In the genomic region with DNA sequence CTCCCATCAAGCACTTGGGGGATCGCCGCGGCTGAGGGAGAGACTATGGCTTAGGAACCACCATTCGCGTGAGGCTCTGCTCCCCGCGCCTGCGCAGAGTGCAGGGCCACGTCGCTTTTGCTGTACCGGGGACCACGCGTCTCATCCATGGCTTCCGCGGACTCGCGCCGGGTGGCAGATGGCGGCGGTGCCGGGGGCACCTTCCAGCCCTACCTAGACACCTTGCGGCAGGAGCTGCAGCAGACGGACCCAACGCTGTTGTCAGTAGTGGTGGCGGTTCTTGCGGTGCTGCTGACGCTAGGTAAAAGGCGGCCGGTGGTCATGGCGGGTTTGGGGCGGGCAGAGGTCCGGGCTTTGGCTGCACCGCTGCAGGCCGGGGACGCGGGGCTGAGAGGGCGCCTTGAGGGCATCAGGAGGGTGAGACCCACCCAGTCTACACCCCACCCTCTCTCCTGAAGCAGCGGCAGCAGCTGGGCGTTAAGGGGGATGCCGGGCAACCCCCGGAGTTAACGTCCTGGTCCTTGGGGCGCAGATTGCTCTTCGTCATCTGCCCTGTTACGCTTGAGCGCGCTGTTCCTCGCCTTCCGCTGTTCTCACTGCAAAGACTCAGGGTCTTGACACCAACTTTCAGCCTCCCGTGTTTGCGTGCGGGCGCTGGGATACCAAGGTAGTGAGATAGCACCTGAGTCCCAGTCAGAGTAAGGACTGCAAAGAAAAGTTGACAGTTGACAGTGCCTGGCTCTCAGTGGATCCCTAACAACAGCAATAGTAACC, we compare ENCODE assay signal across 1 cellular context.
TF ChIP-seq lines count a peak whose summit lies in the region.

A gene with protein sequence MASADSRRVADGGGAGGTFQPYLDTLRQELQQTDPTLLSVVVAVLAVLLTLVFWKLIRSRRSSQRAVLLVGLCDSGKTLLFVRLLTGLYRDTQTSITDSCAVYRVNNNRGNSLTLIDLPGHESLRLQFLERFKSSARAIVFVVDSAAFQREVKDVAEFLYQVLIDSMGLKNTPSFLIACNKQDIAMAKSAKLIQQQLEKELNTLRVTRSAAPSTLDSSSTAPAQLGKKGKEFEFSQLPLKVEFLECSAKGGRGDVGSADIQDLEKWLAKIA (plus strand): TSS at position 114 of the 774 bp plus-strand sequence. CDS start 34 bp downstream, at position 148.

TF ChIP-seq in K562, 482 proteins besides CTCF, POLR2A, EP300 and RAD21 (continued from another document and continues in another):
- no peak for TF ChIP-seq ESRRA (IDR thresholded peaks at IDR 0.05; ENCODE audit: borderline replicate concordance, low read depth)
- no peak for TF ChIP-seq HDAC6 (IDR thresholded peaks at IDR 0.05; ENCODE audit: low read depth, low read length)
- no peak for TF ChIP-seq TAF15 (IDR thresholded peaks at IDR 0.05; ENCODE audit: low read depth, low read length)
- TF ChIP-seq BCOR (IDR thresholded peaks at IDR 0.05): no peak
- no peak for TF ChIP-seq CBFB (CRISPR knock-in tag; IDR thresholded peaks at IDR 0.05)
- TF ChIP-seq ZNF583 (CRISPR knock-in tag; IDR thresholded peaks at IDR 0.05): no peak
- TF ChIP-seq, protein P1, sequence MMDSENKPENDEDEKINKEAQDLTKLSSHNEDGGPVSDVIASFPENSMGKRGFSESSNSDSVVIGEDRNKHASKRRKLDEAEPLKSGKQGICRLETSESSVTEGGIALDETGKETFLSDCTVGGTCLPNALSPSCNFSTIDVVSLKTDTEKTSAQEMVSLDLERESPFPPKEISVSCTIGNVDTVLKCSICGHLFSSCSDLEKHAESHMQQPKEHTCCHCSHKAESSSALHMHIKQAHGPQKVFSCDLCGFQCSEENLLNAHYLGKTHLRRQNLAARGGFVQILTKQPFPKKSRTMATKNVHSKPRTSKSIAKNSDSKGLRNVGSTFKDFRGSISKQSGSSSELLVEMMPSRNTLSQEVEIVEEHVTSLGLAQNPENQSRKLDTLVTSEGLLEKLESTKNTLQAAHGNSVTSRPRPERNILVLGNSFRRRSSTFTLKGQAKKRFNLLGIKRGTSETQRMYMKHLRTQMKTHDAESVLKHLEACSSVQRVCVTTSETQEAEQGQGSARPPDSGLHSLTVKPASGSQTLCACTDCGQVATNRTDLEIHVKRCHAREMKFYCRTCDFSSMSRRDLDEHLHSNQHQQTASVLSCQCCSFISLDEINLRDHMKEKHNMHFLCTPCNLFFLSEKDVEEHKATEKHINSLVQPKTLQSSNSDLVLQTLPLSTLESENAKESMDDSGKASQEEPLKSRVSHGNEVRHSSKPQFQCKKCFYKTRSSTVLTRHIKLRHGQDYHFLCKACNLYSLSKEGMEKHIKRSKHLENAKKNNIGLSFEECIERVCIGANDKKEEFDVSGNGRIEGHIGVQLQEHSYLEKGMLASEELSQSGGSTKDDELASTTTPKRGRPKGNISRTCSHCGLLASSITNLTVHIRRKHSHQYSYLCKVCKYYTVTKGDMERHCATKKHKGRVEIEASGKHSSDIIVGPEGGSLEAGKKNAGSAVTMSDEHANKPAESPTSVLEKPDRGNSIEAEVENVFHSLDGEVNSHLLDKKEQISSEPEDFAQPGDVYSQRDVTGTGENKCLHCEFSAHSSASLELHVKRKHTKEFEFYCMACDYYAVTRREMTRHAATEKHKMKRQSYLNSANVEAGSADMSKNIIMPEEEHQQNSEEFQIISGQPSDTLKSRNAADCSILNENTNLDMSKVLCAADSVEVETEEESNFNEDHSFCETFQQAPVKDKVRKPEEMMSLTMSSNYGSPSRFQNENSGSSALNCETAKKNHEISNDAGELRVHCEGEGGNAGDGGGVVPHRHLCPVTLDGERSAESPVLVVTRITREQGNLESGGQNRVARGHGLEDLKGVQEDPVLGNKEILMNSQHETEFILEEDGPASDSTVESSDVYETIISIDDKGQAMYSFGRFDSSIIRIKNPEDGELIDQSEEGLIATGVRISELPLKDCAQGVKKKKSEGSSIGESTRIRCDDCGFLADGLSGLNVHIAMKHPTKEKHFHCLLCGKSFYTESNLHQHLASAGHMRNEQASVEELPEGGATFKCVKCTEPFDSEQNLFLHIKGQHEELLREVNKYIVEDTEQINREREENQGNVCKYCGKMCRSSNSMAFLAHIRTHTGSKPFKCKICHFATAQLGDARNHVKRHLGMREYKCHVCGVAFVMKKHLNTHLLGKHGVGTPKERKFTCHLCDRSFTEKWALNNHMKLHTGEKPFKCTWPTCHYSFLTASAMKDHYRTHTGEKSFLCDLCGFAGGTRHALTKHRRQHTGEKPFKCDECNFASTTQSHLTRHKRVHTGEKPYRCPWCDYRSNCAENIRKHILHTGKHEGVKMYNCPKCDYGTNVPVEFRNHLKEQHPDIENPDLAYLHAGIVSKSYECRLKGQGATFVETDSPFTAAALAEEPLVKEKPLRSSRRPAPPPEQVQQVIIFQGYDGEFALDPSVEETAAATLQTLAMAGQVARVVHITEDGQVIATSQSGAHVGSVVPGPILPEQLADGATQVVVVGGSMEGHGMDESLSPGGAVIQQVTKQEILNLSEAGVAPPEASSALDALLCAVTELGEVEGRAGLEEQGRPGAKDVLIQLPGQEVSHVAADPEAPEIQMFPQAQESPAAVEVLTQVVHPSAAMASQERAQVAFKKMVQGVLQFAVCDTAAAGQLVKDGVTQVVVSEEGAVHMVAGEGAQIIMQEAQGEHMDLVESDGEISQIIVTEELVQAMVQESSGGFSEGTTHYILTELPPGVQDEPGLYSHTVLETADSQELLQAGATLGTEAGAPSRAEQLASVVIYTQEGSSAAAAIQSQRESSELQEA (IDR thresholded peaks at IDR 0.05; ENCODE audit: low read depth): no peak
- TF ChIP-seq FOS (IDR thresholded peaks at IDR 0.05; ENCODE audit: extremely low read depth, insufficient read length): no peak
- TF ChIP-seq ZNF644 (tag; IDR thresholded peaks at IDR 0.05; ENCODE audit: low read depth): no peak
- no peak for TF ChIP-seq PHF21A (IDR thresholded peaks at IDR 0.05; ENCODE audit: borderline replicate concordance, low read depth)
- TF ChIP-seq MTF1 (CRISPR knock-in tag; IDR thresholded peaks at IDR 0.05; ENCODE audit: borderline replicate concordance): no peak
- TF ChIP-seq ELF1 (tag; IDR thresholded peaks at IDR 0.05): no peak
- TF ChIP-seq, protein P2, sequence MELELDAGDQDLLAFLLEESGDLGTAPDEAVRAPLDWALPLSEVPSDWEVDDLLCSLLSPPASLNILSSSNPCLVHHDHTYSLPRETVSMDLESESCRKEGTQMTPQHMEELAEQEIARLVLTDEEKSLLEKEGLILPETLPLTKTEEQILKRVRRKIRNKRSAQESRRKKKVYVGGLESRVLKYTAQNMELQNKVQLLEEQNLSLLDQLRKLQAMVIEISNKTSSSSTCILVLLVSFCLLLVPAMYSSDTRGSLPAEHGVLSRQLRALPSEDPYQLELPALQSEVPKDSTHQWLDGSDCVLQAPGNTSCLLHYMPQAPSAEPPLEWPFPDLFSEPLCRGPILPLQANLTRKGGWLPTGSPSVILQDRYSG (tag; conservative IDR thresholded peaks at IDR 0.05; ENCODE audit: low read depth): no peak
- TF ChIP-seq, protein P3, sequence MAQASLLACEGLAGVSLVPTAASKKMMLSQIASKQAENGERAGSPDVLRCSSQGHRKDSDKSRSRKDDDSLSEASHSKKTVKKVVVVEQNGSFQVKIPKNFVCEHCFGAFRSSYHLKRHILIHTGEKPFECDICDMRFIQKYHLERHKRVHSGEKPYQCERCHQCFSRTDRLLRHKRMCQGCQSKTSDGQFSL (CRISPR knock-in tag; IDR thresholded peaks at IDR 0.05): no peak
- TF ChIP-seq, protein P3 (tag; IDR thresholded peaks at IDR 0.05): no peak
- TF ChIP-seq TRIM28 (IDR thresholded peaks at IDR 0.05): no peak
- TF ChIP-seq JUNB (CRISPR knock-in tag; conservative IDR thresholded peaks at IDR 0.05): no peak
- no peak for TF ChIP-seq CHD1 (IDR thresholded peaks at IDR 0.05; ENCODE audit: low read length)
- TF ChIP-seq POLR3A (IDR thresholded peaks at IDR 0.05; ENCODE audit: borderline replicate concordance, extremely low read depth, insufficient read depth, insufficient read length): no peak
- no peak for TF ChIP-seq NCOR1 (IDR thresholded peaks at IDR 0.05)
- no peak for TF ChIP-seq TCF7 (IDR thresholded peaks at IDR 0.05; ENCODE audit: borderline replicate concordance)
- no peak for TF ChIP-seq ZNF778 (CRISPR knock-in tag; IDR thresholded peaks at IDR 0.05)
- no peak for TF ChIP-seq DNMT1 (IDR thresholded peaks at IDR 0.05)
- TF ChIP-seq RCOR1 (IDR thresholded peaks at IDR 0.05; ENCODE audit: borderline replicate concordance in 1 of 2, low read depth in 2 of 2, low read length in 2 of 2): 0 out of 4 replicates have a peak, but pooled peaks of 1 of the 2 experiments have one; percentile 29
- no peak for TF ChIP-seq PURB (CRISPR knock-in tag; IDR thresholded peaks at IDR 0.05; ENCODE audit: low read depth)
- TF ChIP-seq, protein P4, sequence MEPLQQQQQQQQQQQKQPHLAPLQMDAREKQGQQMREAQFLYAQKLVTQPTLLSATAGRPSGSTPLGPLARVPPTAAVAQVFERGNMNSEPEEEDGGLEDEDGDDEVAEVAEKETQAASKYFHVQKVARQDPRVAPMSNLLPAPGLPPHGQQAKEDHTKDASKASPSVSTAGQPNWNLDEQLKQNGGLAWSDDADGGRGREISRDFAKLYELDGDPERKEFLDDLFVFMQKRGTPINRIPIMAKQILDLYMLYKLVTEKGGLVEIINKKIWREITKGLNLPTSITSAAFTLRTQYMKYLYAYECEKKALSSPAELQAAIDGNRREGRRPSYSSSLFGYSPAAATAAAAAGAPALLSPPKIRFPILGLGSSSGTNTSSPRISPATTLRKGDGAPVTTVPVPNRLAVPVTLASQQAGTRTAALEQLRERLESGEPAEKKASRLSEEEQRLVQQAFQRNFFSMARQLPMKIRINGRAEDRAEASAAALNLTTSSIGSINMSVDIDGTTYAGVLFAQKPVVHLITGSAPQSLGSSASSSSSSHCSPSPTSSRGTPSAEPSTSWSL (CRISPR knock-in tag; IDR thresholded peaks at IDR 0.05; ENCODE audit: borderline replicate concordance): no peak
- no peak for TF ChIP-seq HIVEP1 (CRISPR knock-in tag; IDR thresholded peaks at IDR 0.05)
- no peak for TF ChIP-seq TSC22D4 (tag; IDR thresholded peaks at IDR 0.05)
- TF ChIP-seq HDGF (IDR thresholded peaks at IDR 0.05): no peak
- TF ChIP-seq, protein P5, sequence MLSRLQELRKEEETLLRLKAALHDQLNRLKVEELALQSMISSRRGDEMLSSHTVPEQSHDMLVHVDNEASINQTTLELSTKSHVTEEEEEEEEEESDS (CRISPR knock-in tag; IDR thresholded peaks at IDR 0.05): no peak
- TF ChIP-seq, protein P6, sequence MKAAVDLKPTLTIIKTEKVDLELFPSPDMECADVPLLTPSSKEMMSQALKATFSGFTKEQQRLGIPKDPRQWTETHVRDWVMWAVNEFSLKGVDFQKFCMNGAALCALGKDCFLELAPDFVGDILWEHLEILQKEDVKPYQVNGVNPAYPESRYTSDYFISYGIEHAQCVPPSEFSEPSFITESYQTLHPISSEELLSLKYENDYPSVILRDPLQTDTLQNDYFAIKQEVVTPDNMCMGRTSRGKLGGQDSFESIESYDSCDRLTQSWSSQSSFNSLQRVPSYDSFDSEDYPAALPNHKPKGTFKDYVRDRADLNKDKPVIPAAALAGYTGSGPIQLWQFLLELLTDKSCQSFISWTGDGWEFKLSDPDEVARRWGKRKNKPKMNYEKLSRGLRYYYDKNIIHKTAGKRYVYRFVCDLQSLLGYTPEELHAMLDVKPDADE (conservative IDR thresholded peaks at IDR 0.05; ENCODE audit: control insufficient read depth, low read depth, low read length): peak; percentile 50
- TF ChIP-seq BRCA1 (IDR thresholded peaks at IDR 0.05): no peak
- no peak for TF ChIP-seq BRCA1 (CRISPR knock-in tag; IDR thresholded peaks at IDR 0.05)
- no peak for TF ChIP-seq NR2C2 (CRISPR knock-in tag; IDR thresholded peaks at IDR 0.05)
- peak; percentile 36; the same call in 1 of the 2 replicates for TF ChIP-seq NR2C2 (tag; IDR thresholded peaks at IDR 0.05)
- TF ChIP-seq RFX1 (IDR thresholded peaks at IDR 0.05): no peak
- no peak for TF ChIP-seq PHTF2 (CRISPR knock-in tag; IDR thresholded peaks at IDR 0.05)
- no peak for TF ChIP-seq NR2F6 (CRISPR knock-in tag; IDR thresholded peaks at IDR 0.05)
- TF ChIP-seq, protein P7, sequence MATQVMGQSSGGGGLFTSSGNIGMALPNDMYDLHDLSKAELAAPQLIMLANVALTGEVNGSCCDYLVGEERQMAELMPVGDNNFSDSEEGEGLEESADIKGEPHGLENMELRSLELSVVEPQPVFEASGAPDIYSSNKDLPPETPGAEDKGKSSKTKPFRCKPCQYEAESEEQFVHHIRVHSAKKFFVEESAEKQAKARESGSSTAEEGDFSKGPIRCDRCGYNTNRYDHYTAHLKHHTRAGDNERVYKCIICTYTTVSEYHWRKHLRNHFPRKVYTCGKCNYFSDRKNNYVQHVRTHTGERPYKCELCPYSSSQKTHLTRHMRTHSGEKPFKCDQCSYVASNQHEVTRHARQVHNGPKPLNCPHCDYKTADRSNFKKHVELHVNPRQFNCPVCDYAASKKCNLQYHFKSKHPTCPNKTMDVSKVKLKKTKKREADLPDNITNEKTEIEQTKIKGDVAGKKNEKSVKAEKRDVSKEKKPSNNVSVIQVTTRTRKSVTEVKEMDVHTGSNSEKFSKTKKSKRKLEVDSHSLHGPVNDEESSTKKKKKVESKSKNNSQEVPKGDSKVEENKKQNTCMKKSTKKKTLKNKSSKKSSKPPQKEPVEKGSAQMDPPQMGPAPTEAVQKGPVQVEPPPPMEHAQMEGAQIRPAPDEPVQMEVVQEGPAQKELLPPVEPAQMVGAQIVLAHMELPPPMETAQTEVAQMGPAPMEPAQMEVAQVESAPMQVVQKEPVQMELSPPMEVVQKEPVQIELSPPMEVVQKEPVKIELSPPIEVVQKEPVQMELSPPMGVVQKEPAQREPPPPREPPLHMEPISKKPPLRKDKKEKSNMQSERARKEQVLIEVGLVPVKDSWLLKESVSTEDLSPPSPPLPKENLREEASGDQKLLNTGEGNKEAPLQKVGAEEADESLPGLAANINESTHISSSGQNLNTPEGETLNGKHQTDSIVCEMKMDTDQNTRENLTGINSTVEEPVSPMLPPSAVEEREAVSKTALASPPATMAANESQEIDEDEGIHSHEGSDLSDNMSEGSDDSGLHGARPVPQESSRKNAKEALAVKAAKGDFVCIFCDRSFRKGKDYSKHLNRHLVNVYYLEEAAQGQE (CRISPR knock-in tag; IDR thresholded peaks at IDR 0.05; ENCODE audit: low read depth): no peak
- no peak for TF ChIP-seq KLF10 (CRISPR knock-in tag; IDR thresholded peaks at IDR 0.05)
- TF ChIP-seq, protein P8, sequence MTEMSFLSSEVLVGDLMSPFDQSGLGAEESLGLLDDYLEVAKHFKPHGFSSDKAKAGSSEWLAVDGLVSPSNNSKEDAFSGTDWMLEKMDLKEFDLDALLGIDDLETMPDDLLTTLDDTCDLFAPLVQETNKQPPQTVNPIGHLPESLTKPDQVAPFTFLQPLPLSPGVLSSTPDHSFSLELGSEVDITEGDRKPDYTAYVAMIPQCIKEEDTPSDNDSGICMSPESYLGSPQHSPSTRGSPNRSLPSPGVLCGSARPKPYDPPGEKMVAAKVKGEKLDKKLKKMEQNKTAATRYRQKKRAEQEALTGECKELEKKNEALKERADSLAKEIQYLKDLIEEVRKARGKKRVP (CRISPR knock-in tag; IDR thresholded peaks at IDR 0.05): no peak
- TF ChIP-seq HLTF (IDR thresholded peaks at IDR 0.05): no peak
